Comparison of ENCODE assay signal across 11 cellular contexts in genomic region chr7:50657341-50657873, GRCh38.
A peak's percentile ranks its signal among the peaks of the same experiment; 100 is the strongest.
DNase-seq lines count a peak whose midpoint lies in the region; ATAC-seq and TF ChIP-seq lines count a peak whose summit lies in the region.
"Had no signal": no experiment of that assay in that cellular context is flagged by ENCODE, and none has a peak within 500 bp of the region (broad histone marks: within the 10 kb centered on the region; RNA-seq: fewer than 3 reads in every experiment).

No MANE protein-coding gene starts in this region.

- no peaks in the 10 kb centered on the region for H3K9me3 ChIP-seq in ascending aorta

- peak; percentile 70 for ATAC-seq in left ventricle myocardium superior
- ATAC-seq: SK-N-SH treated with all-trans-retinoic acid at 6 μM for 48 hours had no signal

- H3K4me3 ChIP-seq in AG09309 (ENCODE audit: control insufficient read depth, low read depth, low read length) (no peak overlapping the region), ascending aorta (peak overlapping the region in 1 of 2 donors; percentile 17), rectal smooth muscle tissue (ENCODE audit: low read length) (no peak overlapping the region)

- H3K36me3 ChIP-seq in ascending aorta, result no peaks in the 10 kb centered on the region
- H3K36me3 ChIP-seq in rectal smooth muscle tissue (ENCODE audit: control insufficient read depth, insufficient read depth, low read length), result no peaks in the 10 kb centered on the region

- DNase-seq in AG09309 (ENCODE audit: low read depth) (peak; percentile 54), ascending aorta (ENCODE audit: low spot score in 2 of 2) (peak; percentile 63 to 93), left ventricle myocardium superior (peak; percentile 70), activated gamma-delta T cell (lab: John Stamatoyannopoulos, UW) (no peak), NCI-H446 treated with DMSO at 0.1 percent for 48 hours (lab: John Stamatoyannopoulos, UW) (no peak), GM19240 (ENCODE audit: insufficient read length, low spot score) (no peak), OCI-M1 (lab: John Stamatoyannopoulos, UW) (no peak)
- DNase-seq: C1 segment of cervical spinal cord; stimulated activated CD4-positive, alpha-beta T cell treated with anti-CD3 and anti-CD28 coated beads, Interleukin-15, amount 100 ng/mL, for 24 hours had no signal

- H3K9ac ChIP-seq in rectal smooth muscle tissue (ENCODE audit: low read length), result no peak overlapping the region

- peak overlapping the region; percentile 88 to 90 for H3K27ac ChIP-seq in ascending aorta
- H3K27ac ChIP-seq in rectal smooth muscle tissue (ENCODE audit: low read depth, low read length), result peak overlapping the region; percentile 75

- H3K4me1 ChIP-seq in ascending aorta (peaks cover 12 to 72% of the 10 kb centered on the region in 2 donors), rectal smooth muscle tissue (ENCODE audit: control insufficient read depth, insufficient read depth, low read length) (peaks cover 25% of the 10 kb centered on the region)

- H3K27me3 ChIP-seq in ascending aorta (no peaks in the 10 kb centered on the region), rectal smooth muscle tissue (ENCODE audit: control insufficient read depth, insufficient read depth, low read length) (no peaks in the 10 kb centered on the region)

- intact Hi-C loops in ascending aorta (cut with DNase I) (loop anchor here (1.0 to 5.0 kb wide), 4 partner anchors 10 to 210 kb away; no protein-coding TSS in a partner anchor), left ventricle myocardium superior (cut with micrococcal nuclease) (no loop called here)

- TF ChIP-seq CTCF in AG09309 (IDR thresholded peaks at IDR 0.05; ENCODE audit: control insufficient read depth, insufficient read depth, low read depth, low read length, missing control alignments) (peak; percentile 29), ascending aorta (IDR thresholded peaks at IDR 0.05) (peak in 2 of 3 experiments; percentile 19 to 28)

Comparison
In these comparisons a context has a peak if more than half of its experiments do, and no peak if none do; other contexts are left out.
1. DNase-seq: peak in AG09309 (single experiment), ascending aorta (2 of 2) and left ventricle myocardium superior (single experiment); none in activated gamma-delta T cell (single experiment), NCI-H446 treated with DMSO at 0.1 percent for 48 hours (single experiment), GM19240 (single experiment) and OCI-M1 (single experiment).